10 cellular contexts compared by ENCODE assay signal in genomic region chr1:221994939-221995338, GRCh38.
A peak's percentile ranks its signal among the peaks of the same experiment; 100 is the strongest.
DNase-seq lines count a peak whose midpoint lies in the region; ATAC-seq lines count a peak whose summit lies in the region.
"Had no signal": no experiment of that assay in that cellular context is flagged by ENCODE, and none has a peak within 500 bp of the region (broad histone marks: within the 10 kb centered on the region; RNA-seq: fewer than 3 reads in every experiment).

No MANE protein-coding gene starts in this region.

- H3K27ac Mint-ChIP-seq in activated naive CD4-positive, alpha-beta T cell treated with anti-CD3 and anti-CD28 coated beads, Interleukin-2, amount 50 U/mL, for 24 hours = peak overlapping the region; percentile 90
- H3K27ac Mint-ChIP-seq in activated T-helper 2 cell treated with anti-CD3 and anti-CD28 coated beads, Interferon-gamma antibody, Interleukin-2, Interleukin-4, amounts not matched to agents 10 μg/mL and 5 μg/mL and 100 μg/mL, durations not matched to agents 14 hours and 24 hours and 36 hours = peak overlapping the region; percentile 96

- intact Hi-C loops in activated T-helper 2 cell treated with anti-CD3 and anti-CD28 coated beads, Interferon-gamma antibody, Interleukin-2, Interleukin-4, amounts not matched to agents 10 μg/mL and 5 μg/mL and 100 μg/mL, durations not matched to agents 14 hours and 24 hours and 36 hours (cut with micrococcal nuclease) = loop anchor here (1.0 to 5.0 kb wide), 8 partner anchors 34 to 556 kb away; partner anchors contain the start of gene DUSP10

- no peak for ATAC-seq in GM21529 (IDR thresholded peaks at IDR 0.05; ENCODE audit: unreplicated experiment)

- no peak for DNase-seq in activated naive CD4-positive, alpha-beta T cell (lab: John Stamatoyannopoulos, UW)
- no peak for DNase-seq in activated T-helper 2 cell treated with anti-CD3 and anti-CD28 coated beads, Interferon-gamma antibody, Interleukin-2, Interleukin-4, amounts not matched to agents 10 μg/mL and 5 μg/mL and 100 μg/mL, durations not matched to agents 14 hours and 24 hours and 36 hours (ENCODE audit: low spot score)
- DNase-seq in globus pallidus (ENCODE audit: low spot score) = peak; percentile 78
- peak; percentile 89 for DNase-seq in superior temporal gyrus (ENCODE audit: extremely low spot score)
- no peak for DNase-seq in mesenteric fat pad (ENCODE audit: low spot score)
- no peak for DNase-seq in NCI-H82 (lab: John Stamatoyannopoulos, UW)
- DNase-seq: activated CD4-positive, alpha-beta T cell treated with anti-CD3 and anti-CD28 coated beads, Interleukin-2, amount 50 U/mL, for 4 hours; SHP77 had no signal

- peak overlapping the region; percentile 15 for H3K4me3 Mint-ChIP-seq in activated naive CD4-positive, alpha-beta T cell treated with anti-CD3 and anti-CD28 coated beads, Interleukin-2, amount 50 U/mL, for 24 hours
- H3K4me3 Mint-ChIP-seq in activated T-helper 2 cell treated with anti-CD3 and anti-CD28 coated beads, Interferon-gamma antibody, Interleukin-2, Interleukin-4, amounts not matched to agents 10 μg/mL and 5 μg/mL and 100 μg/mL, durations not matched to agents 14 hours and 24 hours and 36 hours (ENCODE audit: low read depth) = no peak overlapping the region

- H3K27me3 Mint-ChIP-seq in activated naive CD4-positive, alpha-beta T cell treated with anti-CD3 and anti-CD28 coated beads, Interleukin-2, amount 50 U/mL, for 24 hours = no peaks in the 10 kb centered on the region
- no peaks in the 10 kb centered on the region for H3K27me3 Mint-ChIP-seq in activated T-helper 2 cell treated with anti-CD3 and anti-CD28 coated beads, Interferon-gamma antibody, Interleukin-2, Interleukin-4, amounts not matched to agents 10 μg/mL and 5 μg/mL and 100 μg/mL, durations not matched to agents 14 hours and 24 hours and 36 hours (ENCODE audit: low read depth)

- no peaks in the 10 kb centered on the region for H3K36me3 Mint-ChIP-seq in activated naive CD4-positive, alpha-beta T cell treated with anti-CD3 and anti-CD28 coated beads, Interleukin-2, amount 50 U/mL, for 24 hours
- peaks cover 6% of the 10 kb centered on the region for H3K36me3 Mint-ChIP-seq in activated T-helper 2 cell treated with anti-CD3 and anti-CD28 coated beads, Interferon-gamma antibody, Interleukin-2, Interleukin-4, amounts not matched to agents 10 μg/mL and 5 μg/mL and 100 μg/mL, durations not matched to agents 14 hours and 24 hours and 36 hours (ENCODE audit: low read depth)

- H3K4me1 Mint-ChIP-seq in activated naive CD4-positive, alpha-beta T cell treated with anti-CD3 and anti-CD28 coated beads, Interleukin-2, amount 50 U/mL, for 24 hours = peaks cover 31% of the 10 kb centered on the region
- peaks cover 40% of the 10 kb centered on the region for H3K4me1 Mint-ChIP-seq in activated T-helper 2 cell treated with anti-CD3 and anti-CD28 coated beads, Interferon-gamma antibody, Interleukin-2, Interleukin-4, amounts not matched to agents 10 μg/mL and 5 μg/mL and 100 μg/mL, durations not matched to agents 14 hours and 24 hours and 36 hours (ENCODE audit: low read depth)

- H3K9me3 Mint-ChIP-seq in activated naive CD4-positive, alpha-beta T cell treated with anti-CD3 and anti-CD28 coated beads, Interleukin-2, amount 50 U/mL, for 24 hours = no peaks in the 10 kb centered on the region
- H3K9me3 Mint-ChIP-seq in activated T-helper 2 cell treated with anti-CD3 and anti-CD28 coated beads, Interferon-gamma antibody, Interleukin-2, Interleukin-4, amounts not matched to agents 10 μg/mL and 5 μg/mL and 100 μg/mL, durations not matched to agents 14 hours and 24 hours and 36 hours = peaks cover 10% of the 10 kb centered on the region

Comparison
In these comparisons a context has a peak if more than half of its experiments do, and no peak if none do; other contexts are left out.
1. DNase-seq: peak in globus pallidus (single experiment) and superior temporal gyrus (single experiment); none in activated naive CD4-positive, alpha-beta T cell (0 of 4), activated T-helper 2 cell treated with anti-CD3 and anti-CD28 coated beads, Interferon-gamma antibody, Interleukin-2, Interleukin-4, amounts not matched to agents 10 μg/mL and 5 μg/mL and 100 μg/mL, durations not matched to agents 14 hours and 24 hours and 36 hours (single experiment), mesenteric fat pad (single experiment) and NCI-H82 (single experiment).